Comparison of ENCODE assay signal across 22 cellular contexts in genomic region chr12:117835113-117835512, GRCh38.
A peak's percentile ranks its signal among the peaks of the same experiment; 100 is the strongest.
DNase-seq lines count a peak whose midpoint lies in the region; ATAC-seq, FAIRE-seq and TF ChIP-seq lines count a peak whose summit lies in the region.
"Had no signal": no experiment of that assay in that cellular context is flagged by ENCODE, and none has a peak within 500 bp of the region (broad histone marks: within the 10 kb centered on the region; RNA-seq: fewer than 3 reads in every experiment).

No MANE protein-coding gene starts in this region.

- H2BK5ac ChIP-seq in H1 (ENCODE audit: low read depth, low read length) (no peak overlapping the region), neuronal stem cell (ENCODE audit: low read length) (no peak overlapping the region)

- ATAC-seq in SK-N-SH treated with all-trans-retinoic acid at 6 μM for 48 hours, result no peak
- ATAC-seq: GM23338, HCT116 had no signal

- TF ChIP-seq RAD21 in SK-N-SH (IDR thresholded peaks at IDR 0.05; ENCODE audit: low read length) (no peak), H1 (IDR thresholded peaks at IDR 0.05 in 1 of 2, conservative IDR thresholded peaks at IDR 0.05 in 1 of 2; ENCODE audit: low read depth in 2 of 2, low read length in 2 of 2) (no peak)

- intact Hi-C loops in MCF 10A (cut with micrococcal nuclease), result loop anchor here (5.0 to 10.0 kb wide), 2 partner anchors 100 to 163 kb away; no protein-coding TSS in a partner anchor

- TF ChIP-seq POLR2A in H1 (IDR thresholded peaks at IDR 0.05; ENCODE audit: control extremely low read depth in 1 of 2, low read depth in 2 of 2, low read length in 2 of 2), result no peak

- no peak for TF ChIP-seq CTCF in SK-N-SH (IDR thresholded peaks at IDR 0.05)
- TF ChIP-seq CTCF in H1 (IDR thresholded peaks at IDR 0.05; ENCODE audit: control extremely low read depth in 1 of 3, insufficient read depth in 1 of 3, low read depth in 1 of 3, low read length in 3 of 3), result no peak
- TF ChIP-seq CTCF in MCF 10A (IDR thresholded peaks at IDR 0.05; ENCODE audit: unreplicated experiment), result no peak

- no peaks in the 10 kb centered on the region for H3K9me3 Mint-ChIP-seq in MCF 10A (ENCODE audit: unreplicated experiment)
- H3K9me3 Mint-ChIP-seq: CD4-positive, alpha-beta T cell; GM23338; HFFc6 had no signal

- CTCF ChIA-PET in SK-N-SH (lab: Yijun Ruan, JAX), result interaction anchor here (0.6 to 8.0 kb wide), 12 partner anchors 14 to 624 kb away, joined by 3 to 220 read pairs (median 8); no protein-coding TSS in a partner anchor
- CTCF ChIA-PET in H1 (lab: Charles Lee; ENCODE audit: partially characterized antibody), result interaction anchor here (0.8 to 5.1 kb wide), 11 partner anchors 14 to 624 kb away, joined by 3 to 35 read pairs (median 3); no protein-coding TSS in a partner anchor
- CTCF ChIA-PET in MCF 10A (lab: Yijun Ruan, JAX), result interaction anchor here (0.5 to 12.1 kb wide), 10 partner anchors 15 to 622 kb away, joined by 3 to 262 read pairs (median 4); no protein-coding TSS in a partner anchor

- no peaks in the 10 kb centered on the region for H3K79me2 ChIP-seq in SK-N-SH (ENCODE audit: insufficient read depth)
- H3K79me2 ChIP-seq in H1 (ENCODE audit: control insufficient read depth in 1 of 2, insufficient read depth in 2 of 2, low read length in 2 of 2), result no peaks in the 10 kb centered on the region

- no peak overlapping the region for H4K5ac ChIP-seq in H1 (ENCODE audit: insufficient read length, low read depth, low read length)

- H3K4me3 Mint-ChIP-seq in MCF 10A (ENCODE audit: unreplicated experiment), result no peak overlapping the region
- H3K4me3 Mint-ChIP-seq: CD4-positive, alpha-beta T cell; GM23338; HFFc6 had no signal

- no peaks in the 10 kb centered on the region for H3K9me2 ChIP-seq in SK-N-SH

- H4K20me1 ChIP-seq in SK-N-SH (ENCODE audit: insufficient read depth) (no peaks in the 10 kb centered on the region), H1 (replicated peaks in 1 of 2; ENCODE audit: control insufficient read depth in 1 of 2, insufficient read depth in 2 of 2, low read length in 2 of 2) (no peaks in the 10 kb centered on the region)

- H3K4me3 ChIP-seq in SK-N-SH (ENCODE audit: low read depth in 2 of 2, low read length in 1 of 2) (no peak overlapping the region), H1 (ENCODE audit: extremely low read depth in 1 of 4, insufficient read depth in 2 of 4, low read depth in 3 of 4, low read length in 4 of 4) (no peak overlapping the region), neuronal stem cell (ENCODE audit: low read length in 2 of 2) (no peak overlapping the region)
- H3K4me3 ChIP-seq: GM23338 had no signal

- H2BK12ac ChIP-seq in H1 (ENCODE audit: low read depth, low read length), result no peak overlapping the region
- no peak overlapping the region for H2BK12ac ChIP-seq in neuronal stem cell (ENCODE audit: low read length)

- H3K56ac ChIP-seq in H1 (replicated peaks; ENCODE audit: insufficient read length, low read depth, low read length), result no peak overlapping the region

- H3K4me1 ChIP-seq in SK-N-SH (ENCODE audit: control insufficient read depth in 1 of 2, insufficient read depth in 2 of 2, low read depth in 1 of 2, low read length in 1 of 2) (peaks cover 0 to 29% of the 10 kb centered on the region in 2 experiments; a peak in 1 of 4 replicates), H1 (replicated peaks in 1 of 4; ENCODE audit: control insufficient read depth in 3 of 4, insufficient read depth in 4 of 4, low read length in 3 of 4) (peaks cover 0 to 5% (median 2%) of the 10 kb centered on the region in 4 experiments; a peak in 4 of 7 replicates), neuronal stem cell (ENCODE audit: control insufficient read depth in 2 of 2, insufficient read depth in 1 of 2, low read depth in 1 of 2, low read length in 2 of 2) (peaks cover 0 to 5% of the 10 kb centered on the region in 2 donors)
- H3K4me1 ChIP-seq: Caco-2 had no signal

- TF ChIP-seq EP300 in SK-N-SH (IDR thresholded peaks at IDR 0.05; ENCODE audit: borderline replicate concordance in 1 of 2, low read depth in 1 of 2, low read length in 1 of 2) (peak in 1 of 2 experiments; percentile 31; a peak in 1 of 4 replicates), H1 (IDR thresholded peaks at IDR 0.05; ENCODE audit: borderline replicate concordance in 1 of 2, low read depth in 2 of 2, low read length in 2 of 2) (no peak)

- H4K91ac ChIP-seq in H1 (replicated peaks; ENCODE audit: insufficient read length, low read length) (no peak overlapping the region), neuronal stem cell (ENCODE audit: low read depth, low read length, poor library complexity) (no peak overlapping the region)

- H3K36me3 Mint-ChIP-seq in MCF 10A (ENCODE audit: insufficient read depth, unreplicated experiment), result no peaks in the 10 kb centered on the region

- peaks cover 19% of the 10 kb centered on the region for H3K27me3 Mint-ChIP-seq in MCF 10A (ENCODE audit: insufficient read depth, unreplicated experiment)

- FAIRE-seq in H1 (lab: Jason Lieb, UNC), result no peak
- FAIRE-seq: GM12892, GM18507, HTR-8/SVneo had no signal

- WGBS in SK-N-SH (ENCODE audit: low lambda C conversion rate), result 82% methylated on average over 5 of the region's 5 CpGs
- WGBS in H1 (ENCODE audit: extremely low coverage in 1 of 2, insufficient coverage in 1 of 2, insufficient read length in 1 of 2, insufficient replicate concordance in 2 of 2, low coverage in 1 of 2, low lambda C conversion rate in 2 of 2, missing lambda C conversion rate in 1 of 2), 2 experiments, result 90% methylated on average over 5 of the region's 5 CpGs; no CpG with 5 or more reads in 1 of the 2 experiments
- no CpG with 5 or more reads among the region's 5 CpGs for WGBS in neuronal stem cell (ENCODE audit: extremely low coverage in 2 of 2, insufficient read length in 2 of 2, insufficient replicate concordance in 1 of 2), 2 donors

- no peak overlapping the region for H2BK20ac ChIP-seq in H1 (ENCODE audit: low read length)

- BruUV-seq in MCF 10A (replicated peaks; lab: Mats Ljungman, UMichigan), result no TSS peak

- H3F3A ChIP-seq in SK-N-SH (replicated peaks; ENCODE audit: insufficient read depth), result no peaks in the 10 kb centered on the region

- H3K18ac ChIP-seq in H1 (ENCODE audit: extremely low read depth, low read length) (no peak overlapping the region), neuronal stem cell (ENCODE audit: low read length) (peak overlapping the region; percentile 53)

- no peak overlapping the region for H2BK15ac ChIP-seq in H1 (ENCODE audit: low read length)
- no peak overlapping the region for H2BK15ac ChIP-seq in neuronal stem cell (ENCODE audit: low read length)

- peak overlapping the region in 1 of 2 experiments; percentile 74; a peak in 2 of 4 replicates for H3K27ac ChIP-seq in SK-N-SH (ENCODE audit: low read depth in 2 of 2, low read length in 1 of 2)
- no peak overlapping the region for H3K27ac ChIP-seq in H1 (ENCODE audit: low read depth, low read length)
- no peak overlapping the region for H3K27ac ChIP-seq in neuronal stem cell (replicated peaks; ENCODE audit: low read length)
- H3K27ac ChIP-seq: C4-2B had no signal

- H3K23ac ChIP-seq in H1 (ENCODE audit: insufficient read length) (no peak overlapping the region), neuronal stem cell (ENCODE audit: low read depth, low read length, poor library complexity) (no peak overlapping the region)

- H3K36me3 ChIP-seq in SK-N-SH (replicated peaks in 1 of 2; ENCODE audit: control insufficient read depth in 1 of 2, insufficient read depth in 2 of 2, low read length in 1 of 2) (no peaks in the 10 kb centered on the region), H1 (ENCODE audit: control insufficient read depth in 2 of 4, insufficient read depth in 4 of 4, low read length in 3 of 4) (no peaks in the 10 kb centered on the region), neuronal stem cell (replicated peaks in 1 of 2; ENCODE audit: control insufficient read depth in 2 of 2, insufficient read depth in 2 of 2, low read length in 2 of 2) (no peaks in the 10 kb centered on the region)

- H2AFZ ChIP-seq in SK-N-SH (ENCODE audit: low read depth) (no peak overlapping the region), H1 (ENCODE audit: low read length) (no peak overlapping the region), neuronal stem cell (ENCODE audit: low read length) (no peak overlapping the region)
- H2AFZ ChIP-seq: GM23338 had no signal

- H3K9ac ChIP-seq in SK-N-SH, result no peak overlapping the region
- H3K9ac ChIP-seq in H1 (replicated peaks in 1 of 4; ENCODE audit: extremely low read depth in 1 of 4, low read depth in 3 of 4, low read length in 3 of 4), result no peak overlapping the region
- no peak overlapping the region for H3K9ac ChIP-seq in neuronal stem cell (ENCODE audit: low read depth, low read length, poor library complexity)

- no peak overlapping the region for H2AK5ac ChIP-seq in H1 (ENCODE audit: low read depth, low read length)
- no peak overlapping the region for H2AK5ac ChIP-seq in neuronal stem cell (ENCODE audit: low read depth, low read length)

- H2BK120ac ChIP-seq in H1 (replicated peaks; ENCODE audit: low read depth, low read length), result no peak overlapping the region
- no peak overlapping the region for H2BK120ac ChIP-seq in neuronal stem cell (ENCODE audit: low read depth, low read length)

- H3K4me1 Mint-ChIP-seq in MCF 10A (ENCODE audit: insufficient read depth, unreplicated experiment), result peaks cover 7% of the 10 kb centered on the region

- H3K27me3 ChIP-seq in SK-N-SH (ENCODE audit: insufficient read depth) (no peaks in the 10 kb centered on the region; the same call in 1 of the 2 replicates), H1 (replicated peaks in 1 of 4; ENCODE audit: control insufficient read depth in 3 of 4, extremely low read depth in 1 of 4, insufficient read depth in 3 of 4, low read length in 3 of 4) (no peaks in the 10 kb centered on the region), neuronal stem cell (ENCODE audit: control insufficient read depth in 3 of 3, insufficient read depth in 3 of 3, low read depth in 1 of 3, low read length in 3 of 3) (peaks cover 0 to 20% (median 0%) of the 10 kb centered on the region in 3 experiments)

- POLR2A ChIA-PET in SK-N-SH (lab: Yijun Ruan, JAX), result interaction anchor here (0.6 to 1.7 kb wide), 5 partner anchors 13 to 468 kb away, joined by 3 to 7 read pairs (median 3); no protein-coding TSS in a partner anchor
- POLR2A ChIA-PET in H1 (lab: Charles Lee; ENCODE audit: partially characterized antibody), result no interaction called here
- POLR2A ChIA-PET in MCF 10A (lab: Yijun Ruan, JAX), result no interaction called here

- no peak overlapping the region for H3K4ac ChIP-seq in H1 (replicated peaks; ENCODE audit: insufficient read length, low read depth, low read length)
- H3K4ac ChIP-seq in neuronal stem cell (ENCODE audit: low read length), result no peak overlapping the region

- H3K14ac ChIP-seq in H1 (ENCODE audit: insufficient read length), result no peak overlapping the region
- H3K14ac ChIP-seq in neuronal stem cell (ENCODE audit: low read length), result peak overlapping the region; percentile 23

- H3K4me2 ChIP-seq in SK-N-SH (no peak overlapping the region), H1 (ENCODE audit: insufficient read depth in 1 of 2, low read depth in 2 of 2, low read length in 2 of 2) (no peak overlapping the region), neuronal stem cell (ENCODE audit: insufficient read depth, low read length, poor library complexity, severe bottlenecking) (no peak overlapping the region)
- H3K4me2 ChIP-seq: GM23338 had no signal

- H3K9me3 ChIP-seq in SK-N-SH, result no peaks in the 10 kb centered on the region
- no peaks in the 10 kb centered on the region for H3K9me3 ChIP-seq in H1 (ENCODE audit: insufficient read depth in 2 of 2, low read depth in 1 of 2, low read length in 1 of 2)
- no peaks in the 10 kb centered on the region for H3K9me3 ChIP-seq in neuronal stem cell (replicated peaks in 1 of 2; ENCODE audit: control insufficient read depth in 2 of 2, insufficient read depth in 1 of 2, low read depth in 1 of 2, low read length in 2 of 2)
- H3K9me3 ChIP-seq: Caco-2 had no signal

- 0 out of 2 replicates have a peak, but pooled peaks cover 2% of the 10 kb centered on the region for H3K23me2 ChIP-seq in H1 (ENCODE audit: low read depth, low read length)

- peak overlapping the region; percentile 28; the same call in 1 of the 2 replicates for H4K8ac ChIP-seq in H1 (ENCODE audit: extremely low read depth, insufficient read depth, low read length)
- no peak overlapping the region for H4K8ac ChIP-seq in neuronal stem cell (ENCODE audit: low read depth, low read length)

- H3K79me1 ChIP-seq in H1 (ENCODE audit: low read depth, low read length) (no peaks in the 10 kb centered on the region), neuronal stem cell (ENCODE audit: low read depth, low read length) (no peaks in the 10 kb centered on the region)

- no peak overlapping the region for H3K27ac Mint-ChIP-seq in MCF 10A (ENCODE audit: low read depth, unreplicated experiment)
- H3K27ac Mint-ChIP-seq: CD4-positive, alpha-beta T cell; GM23338; HFFc6 had no signal

- peak; percentile 71 for DNase-seq in SK-N-SH
- DNase-seq in H1 (ENCODE audit: low read depth in 1 of 2, low spot score in 2 of 2), result no peak
- no peak for DNase-seq in neuronal stem cell (ENCODE audit: low spot score)
- DNase-seq in NCI-H774 (lab: John Stamatoyannopoulos, UW), result no peak
- DNase-seq in MCF 10A (ENCODE audit: unreplicated experiment), result no peak
- DNase-seq in NCI-H146 (lab: John Stamatoyannopoulos, UW), result no peak
- DNase-seq: 8988T; Caco-2; CD4-positive, alpha-beta T cell; DMS153; DMS79; GDM1; H7; HFFc6; IMR-90 had no signal
